In genomic region chr2:152068226-152068625, GRCh38 we compare ENCODE assay signal across 18 cellular contexts. TPM values are rescaled to one million over a fixed set of nuclear protein-coding genes. Genes with fewer than 3 reads are reported as not detected.
"Had no signal": no experiment of that assay in that cellular context is flagged by ENCODE, and none has a peak within 500 bp of the region (broad histone marks: within the 10 kb centered on the region; RNA-seq: fewer than 3 reads in every experiment).

No MANE protein-coding gene starts in this region.

- H3K36me3 ChIP-seq: MG63 had no signal

- DNase-seq: KBM-7, MG63, NCI-H1092, NCI-H1105 treated with DMSO at 0.1 percent for 48 hours, NCI-H1417 treated with DMSO at 0.1 percent for 48 hours, NCI-H146, NCI-H1694 treated with DMSO at 0.1 percent for 48 hours, NCI-H1930, NCI-H2081, NCI-H2107, NCI-H524 treated with DMSO at 0.1 percent for 48 hours, NCI-H69, NCI-H774, PC-3, SHP77, SK-N-SH had no signal

- H3K4me2 ChIP-seq: SK-N-SH had no signal

- H3K9me3 ChIP-seq: MG63, SK-N-SH had no signal

- ATAC-seq: Panc1, PC-3 had no signal

- H3K27ac ChIP-seq: RWPE1 had no signal

- H3K4me3 ChIP-seq: MG63 had no signal

- H3K27me3 ChIP-seq: MG63 had no signal

RNA-seq across cellular contexts. Expression of gene CACNB4, which starts 30.6 kb away (rescaled TPM):
- total RNA-seq: PC-3 had no signal
